Comparison of ENCODE assay signal across 31 cellular contexts in genomic region chr12:21843795-21844194, GRCh38.
"Had no signal": no experiment of that assay in that cellular context is flagged by ENCODE, and none has a peak within 500 bp of the region (broad histone marks: within the 10 kb centered on the region; RNA-seq: fewer than 3 reads in every experiment).

No MANE protein-coding gene starts in this region.

- DNase-seq: activated B cell treated with CpG ODN at 0.5 μM for 24 hours; activated CD4-positive, alpha-beta T cell treated with anti-CD3 and anti-CD28 coated beads for 48 hours; activated CD4-positive, alpha-beta T cell treated with anti-CD3 and anti-CD28 coated beads, Interleukin-2, amount 50 U/mL, for 1 hour; activated CD4-positive, alpha-beta T cell treated with anti-CD3 and anti-CD28 coated beads, Interleukin-2, amount 50 U/mL, for 48 hours; activated CD8-positive, alpha-beta memory T cell treated with anti-CD3 and anti-CD28 coated beads for 24 hours; activated CD8-positive, alpha-beta T cell treated with anti-CD3 and anti-CD28 coated beads for 36 hours; activated effector memory CD4-positive, alpha-beta T cell treated with Interleukin-2 at 50 U/mL for 16 hours; activated gamma-delta T cell treated with Interleukin-2 at 50 U/mL for 16 hours; activated naive CD4-positive, alpha-beta T cell treated with anti-CD3 and anti-CD28 coated beads, Interleukin-2, amount 50 U/mL, for 16 hours; activated naive CD4-positive, alpha-beta T cell treated with Interleukin-2 at 50 U/mL for 16 hours; activated naive CD8-positive, alpha-beta T cell treated with anti-CD3 and anti-CD28 coated beads, Interleukin-2, amount 50 U/mL, for 24 hours; activated T-cell treated with anti-CD3 and anti-CD28 coated beads, Interleukin-2, amount 50 U/mL, for 4 hours; central memory CD4-positive, alpha-beta T cell; cerebellar nuclear complex; dorsolateral prefrontal cortex; effector memory CD4-positive, alpha-beta T cell; endodermal cell; foreskin melanocyte; heart right ventricle; T-helper 1 cell; T-helper 17 cell; T1000; WERI-Rb-1 had no signal

- H3K27me3 ChIP-seq: ascending aorta, breast epithelium, cardiac muscle cell, gastroesophageal sphincter, heart right ventricle had no signal

- H3K36me3 ChIP-seq: ascending aorta, breast epithelium, cardiac muscle cell, WERI-Rb-1 had no signal

- ATAC-seq: activated CD4-positive, CD25-positive, alpha-beta regulatory T cell treated with anti-CD3 and anti-CD28 coated beads, Interleukin-2, amount 50 U/mL, for 24 hours; activated CD8-positive, alpha-beta T cell treated with anti-CD3 and anti-CD28 coated beads for 36 hours; activated naive CD8-positive, alpha-beta T cell treated with anti-CD3 and anti-CD28 coated beads, Interleukin-2, amount 50 U/mL, for 24 hours; activated T-cell treated with anti-CD3 and anti-CD28 coated beads, Interleukin-2, amount 50 U/mL, for 4 hours; activated T-helper 17 cell treated with anti-CD3 and anti-CD28 coated beads, Interleukin-2, amount 50 U/mL, for 72 hours; esophagus mucosa; gastroesophageal sphincter; heart right ventricle; T-helper 17 cell had no signal

- H3K4me1 ChIP-seq: ascending aorta, breast epithelium, gastroesophageal sphincter, heart right ventricle had no signal

- H3K9me3 ChIP-seq: ascending aorta, breast epithelium, gastroesophageal sphincter, heart right ventricle had no signal

- H3K4me3 ChIP-seq: ascending aorta, breast epithelium, cardiac muscle cell, coronary artery, dorsolateral prefrontal cortex, gastroesophageal sphincter, heart right ventricle had no signal

- H3K27ac ChIP-seq: ascending aorta, breast epithelium, cardiac muscle cell, coronary artery, dorsolateral prefrontal cortex, gastroesophageal sphincter, heart right ventricle, WERI-Rb-1 had no signal
